In genomic region chr17:42010898-42011516, GRCh38 we compare ENCODE assay signal across 8 cellular contexts. TPM values are rescaled to one million over a fixed set of nuclear protein-coding genes. Genes with fewer than 3 reads are reported as not detected.
DNase-seq lines count a peak whose midpoint lies in the region; ATAC-seq and TF ChIP-seq lines count a peak whose summit lies in the region.

No MANE protein-coding gene starts in this region.

- TF ChIP-seq CTCF in NB4 (IDR thresholded peaks at IDR 0.05; ENCODE audit: low read depth, low read length) = no peak

- peak; percentile 42 for DNase-seq in activated CD4-positive, alpha-beta T cell treated with anti-CD3 and anti-CD28 coated beads for 48 hours
- DNase-seq in activated CD4-positive, alpha-beta T cell treated with anti-CD3 and anti-CD28 coated beads, Interleukin-2, amount 50 U/mL, for 1 hour = no peak
- peak; percentile 28 for DNase-seq in NB4 (ENCODE audit: low read depth)
- DNase-seq in dermis blood vessel endothelial cell = peak; percentile 56
- peak; percentile 49 for DNase-seq in sciatic nerve (ENCODE audit: low spot score)
- DNase-seq in NCI-H446 (lab: John Stamatoyannopoulos, UW) = no peak
- DNase-seq in left colon = no peak

- ATAC-seq in sciatic nerve (no peak), left colon (no peak), GM19467 (IDR thresholded peaks at IDR 0.05; ENCODE audit: unreplicated experiment) (no peak)

- H3K4me3 ChIP-seq in NB4 (ENCODE audit: low read depth, low read length) = no peak overlapping the region

- TF ChIP-seq POLR2A in NB4 (IDR thresholded peaks at IDR 0.05; ENCODE audit: extremely low read depth, insufficient read length) = no peak

- intact Hi-C loops in sciatic nerve (cut with DNase I) = no loop called here
- intact Hi-C loops in left colon (cut with DNase I, micrococcal nuclease) = no loop called here

RNA-seq across cellular contexts. Expression of gene DNAJC7, which starts 6.2 kb away (rescaled TPM):
- total RNA-seq in dermis blood vessel endothelial cell (68.2 and 89.0 TPM in 2 replicates), sciatic nerve (95.0 TPM), left colon (10 to 100 TPM; 76.5 to 84.6 TPM)

RNA-seq across cellular contexts. Expression of gene NKIRAS2, which starts 8.9 kb away (rescaled TPM):
- 44.2 and 46.6 TPM in 2 replicates for total RNA-seq in dermis blood vessel endothelial cell
- total RNA-seq in sciatic nerve = 18.9 TPM
- 10 to 100 TPM; 29.4 to 31.9 TPM for total RNA-seq in left colon

RNA-seq across cellular contexts. Expression of gene C17orf113, which starts 39.4 kb away (rescaled TPM):
- 0.17 and 0.33 TPM in 2 replicates for total RNA-seq in dermis blood vessel endothelial cell
- 2.9 TPM for total RNA-seq in sciatic nerve
- total RNA-seq in left colon = 1 to 10 TPM; 1.8 to 2.5 TPM

RNA-seq across cellular contexts. Expression of gene CNP, which starts 44.4 kb away (rescaled TPM):
- 48.7 and 63.1 TPM in 2 replicates for total RNA-seq in dermis blood vessel endothelial cell
- total RNA-seq in sciatic nerve = 393 TPM
- 10 to 100 TPM; 45.6 to 53.6 TPM for total RNA-seq in left colon

Comparison
In these comparisons a context has a peak if more than half of its experiments do, and no peak if none do; other contexts are left out.
1. DNase-seq: peak in activated CD4-positive, alpha-beta T cell treated with anti-CD3 and anti-CD28 coated beads for 48 hours (single experiment), NB4 (single experiment), dermis blood vessel endothelial cell (single experiment) and sciatic nerve (single experiment); none in activated CD4-positive, alpha-beta T cell treated with anti-CD3 and anti-CD28 coated beads, Interleukin-2, amount 50 U/mL, for 1 hour (single experiment), NCI-H446 (0 of 2) and left colon (0 of 2).